In genomic region chr16:1825864-1826690, GRCh38 we compare ENCODE assay signal across 8 cellular contexts. TPM values are rescaled to one million over a fixed set of nuclear protein-coding genes. Genes with fewer than 3 reads are reported as not detected.
DNase-seq lines count a peak whose midpoint lies in the region; ATAC-seq and TF ChIP-seq lines count a peak whose summit lies in the region.

No MANE protein-coding gene starts in this region.

- BruUV-seq in MCF 10A (replicated peaks; lab: Mats Ljungman, UMichigan), result no TSS peak

- H3K9me3 Mint-ChIP-seq in MCF 10A (ENCODE audit: unreplicated experiment), result no peaks in the 10 kb centered on the region

- no peaks in the 10 kb centered on the region for H3K36me3 ChIP-seq in kidney epithelial cell (ENCODE audit: control insufficient read depth, insufficient read depth, low read length)

- H3K4me1 Mint-ChIP-seq in MCF 10A (ENCODE audit: insufficient read depth, unreplicated experiment), result peaks cover 7% of the 10 kb centered on the region

- DNase-seq in EH (ENCODE audit: low read depth) (peak; percentile 26), HL-60 (ENCODE audit: low read depth in 1 of 2, low spot score in 1 of 2) (peak; percentile 60 to 63), T-helper 22 cell (ENCODE audit: low read depth) (peak; percentile 64), MCF 10A (ENCODE audit: unreplicated experiment) (peak; percentile 40), kidney epithelial cell (ENCODE audit: low read depth) (no peak), cerebellar cortex (ENCODE audit: low spot score) (no peak)
- DNase-seq in stimulated activated CD4-positive, alpha-beta T cell treated with anti-CD3 and anti-CD28 coated beads, Interleukin-1b, Interleukin-23, amount 100 ng/mL, for 24 hours (ENCODE audit: low read depth in 4 of 4, low spot score in 1 of 4), result peak; percentile 11 to 59 (median 47)

- intact Hi-C loops in MCF 10A (cut with micrococcal nuclease), result no loop called here

- H3K27ac ChIP-seq in HL-60 (replicated peaks), result peak overlapping the region; percentile 15; the same call in 1 of the 2 replicates

- H3K27me3 ChIP-seq in HL-60 (ENCODE audit: insufficient read depth, poor library complexity, severe bottlenecking), result no peaks in the 10 kb centered on the region
- no peaks in the 10 kb centered on the region for H3K27me3 ChIP-seq in kidney epithelial cell (ENCODE audit: control insufficient read depth, insufficient read depth, low read length)

- peaks cover 36% of the 10 kb centered on the region for H3K36me3 Mint-ChIP-seq in MCF 10A (ENCODE audit: insufficient read depth, unreplicated experiment)

- TF ChIP-seq CTCF in HL-60 (IDR thresholded peaks at IDR 0.05; ENCODE audit: insufficient read depth, low read length) (no peak), MCF 10A (IDR thresholded peaks at IDR 0.05; ENCODE audit: unreplicated experiment) (no peak), kidney epithelial cell (IDR thresholded peaks at IDR 0.05; ENCODE audit: insufficient read depth, low read length, poor library complexity, severe bottlenecking) (no peak)

- H3K4me3 Mint-ChIP-seq in MCF 10A (ENCODE audit: unreplicated experiment), result peak overlapping the region; percentile 94

- CTCF ChIA-PET in MCF 10A (lab: Yijun Ruan, JAX), result interaction anchor here (0.5 kb wide), 1 partner anchor 378 kb away, joined by 3 read pairs; no protein-coding TSS in a partner anchor

- POLR2A ChIA-PET in MCF 10A (lab: Yijun Ruan, JAX), result interaction anchor here (0.8 to 6.1 kb wide), 11 partner anchors 11 to 329 kb away, joined by 3 to 58 read pairs (median 7); partner anchors contain the start of genes CRAMP1, IFT140, NUBP2 and RPS2

- peak; percentile 54 for ATAC-seq in GM21360 (IDR thresholded peaks at IDR 0.05; ENCODE audit: unreplicated experiment)

- peak overlapping the region; percentile 89 for H3K4me3 ChIP-seq in HL-60 (replicated peaks; ENCODE audit: insufficient read depth, low read length)
- H3K4me3 ChIP-seq in kidney epithelial cell (ENCODE audit: low read depth, low read length), result peak overlapping the region; percentile 94

- no peak overlapping the region for H3K27ac Mint-ChIP-seq in MCF 10A (ENCODE audit: low read depth, unreplicated experiment)

- H3K27me3 Mint-ChIP-seq in MCF 10A (ENCODE audit: insufficient read depth, unreplicated experiment), result no peaks in the 10 kb centered on the region

RNA-seq across cellular contexts. Expression of gene HAGH, which starts 0.5 kb away (rescaled TPM):
- total RNA-seq in MCF 10A (2022) (44.5 and 69.8 TPM in 2 replicates), kidney epithelial cell (62.8 and 98.4 TPM in 2 replicates)

RNA-seq across cellular contexts. Expression of gene FAHD1, which starts 0.9 kb away (rescaled TPM):
- total RNA-seq in MCF 10A (2022), result 18.4 and 21.4 TPM in 2 replicates
- total RNA-seq in kidney epithelial cell, result 59.7 and 77.3 TPM in 2 replicates

RNA-seq across cellular contexts. Expression of gene IGFALS, which starts 32.6 kb away (rescaled TPM):
- not detected in 2 replicates for total RNA-seq in MCF 10A (2022)
- total RNA-seq in kidney epithelial cell, result 0.48 TPM in 1 of 2 replicates, not detected in the other

RNA-seq across cellular contexts. Expression of gene NUBP2, which starts 43.3 kb away (rescaled TPM):
- total RNA-seq in MCF 10A (2022) (71.3 and 73.9 TPM in 2 replicates), kidney epithelial cell (145 and 187 TPM in 2 replicates)

RNA-seq across cellular contexts. Expression of gene SPSB3, which starts 43.7 kb away (rescaled TPM):
- total RNA-seq in MCF 10A (2022) (21.6 and 22.2 TPM in 2 replicates), kidney epithelial cell (60.6 and 78.2 TPM in 2 replicates)

Comparison
In these comparisons a context has a peak if more than half of its experiments do, and no peak if none do; other contexts are left out.
1. DNase-seq: peak in EH (single experiment), HL-60 (2 of 2), T-helper 22 cell (single experiment), MCF 10A (single experiment) and stimulated activated CD4-positive, alpha-beta T cell treated with anti-CD3 and anti-CD28 coated beads, Interleukin-1b, Interleukin-23, amount 100 ng/mL, for 24 hours (4 of 4); none in kidney epithelial cell (single experiment) and cerebellar cortex (single experiment).